Comparison of ENCODE assay signal across 22 cellular contexts in genomic region chr5:159324986-159325385, GRCh38. TPM values are rescaled to one million over a fixed set of nuclear protein-coding genes. Genes with fewer than 3 reads are reported as not detected.
DNase-seq lines count a peak whose midpoint lies in the region.
"Had no signal": no experiment of that assay in that cellular context is flagged by ENCODE, and none has a peak within 500 bp of the region (broad histone marks: within the 10 kb centered on the region; RNA-seq: fewer than 3 reads in every experiment).

No MANE protein-coding gene starts in this region.

- no peaks in the 10 kb centered on the region for H3K9me3 Mint-ChIP-seq in T-helper 2 cell treated with Interferon-gamma antibody and Interleukin-4, amounts not matched to agents 5 μg/mL and 100 μg/mL, for 36 hours
- H3K9me3 Mint-ChIP-seq: CD4-positive, alpha-beta T cell had no signal

- DNase-seq in A172 (ENCODE audit: low spot score) (peak; percentile 56), M059J (ENCODE audit: low read depth) (peak; percentile 55), astrocyte of the hippocampus (ENCODE audit: low read depth, low spot score) (peak; percentile 38), renal cortical epithelial cell (ENCODE audit: low read depth) (peak; percentile 80), T-helper 1 cell (no peak)
- no peak for DNase-seq in T-helper 2 cell treated with Interferon-gamma antibody and Interleukin-4, amounts not matched to agents 5 μg/mL and 100 μg/mL, for 36 hours (ENCODE audit: low spot score)
- DNase-seq in activated T-cell treated with anti-CD3 and anti-CD28 coated beads, Interleukin-2, amount 50 U/mL, for 48 hours, result no peak
- DNase-seq: CD4-positive, alpha-beta T cell; H7; Karpas-422; MM.1S; NCI-H1048; NCI-H1417; NCI-H1694; NCI-H2029 treated with DMSO at 0.1 percent for 48 hours; NCI-H526; SIG-M5; SK-N-SH had no signal

- H3K27me3 Mint-ChIP-seq in T-helper 2 cell treated with Interferon-gamma antibody and Interleukin-4, amounts not matched to agents 5 μg/mL and 100 μg/mL, for 36 hours (ENCODE audit: low read depth), result peaks cover 46% of the 10 kb centered on the region

- H3K4me1 Mint-ChIP-seq in T-helper 2 cell treated with Interferon-gamma antibody and Interleukin-4, amounts not matched to agents 5 μg/mL and 100 μg/mL, for 36 hours (ENCODE audit: low read depth), result no peaks in the 10 kb centered on the region

- H3K36me3 Mint-ChIP-seq in T-helper 2 cell treated with Interferon-gamma antibody and Interleukin-4, amounts not matched to agents 5 μg/mL and 100 μg/mL, for 36 hours (ENCODE audit: low read depth), result no peaks in the 10 kb centered on the region

- no peak overlapping the region for H3K4me3 Mint-ChIP-seq in T-helper 2 cell treated with Interferon-gamma antibody and Interleukin-4, amounts not matched to agents 5 μg/mL and 100 μg/mL, for 36 hours
- H3K4me3 Mint-ChIP-seq: CD4-positive, alpha-beta T cell had no signal

- no peak overlapping the region for H3K27ac Mint-ChIP-seq in T-helper 2 cell treated with Interferon-gamma antibody and Interleukin-4, amounts not matched to agents 5 μg/mL and 100 μg/mL, for 36 hours
- H3K27ac Mint-ChIP-seq: CD4-positive, alpha-beta T cell had no signal

RNA-seq across cellular contexts. Expression of gene IL12B, which starts 5.3 kb away (rescaled TPM):
- total RNA-seq in A172 (2014; rRNA removed; shearing (Covaris generic)), result not detected in 2 replicates
- total RNA-seq in M059J (2014; rRNA removed; shearing (Covaris generic)), result not detected in 2 replicates
- total RNA-seq in renal cortical epithelial cell, result not detected in 2 replicates
- total RNA-seq: CD4-positive, alpha-beta T cell; G401; GM23248; H7; HT-29; OCI-LY7 had no signal

Comparison
In these comparisons a context has a peak if more than half of its experiments do, and no peak if none do; other contexts are left out.
1. DNase-seq: peak in A172 (single experiment), M059J (single experiment), astrocyte of the hippocampus (single experiment) and renal cortical epithelial cell (single experiment); none in T-helper 2 cell treated with Interferon-gamma antibody and Interleukin-4, amounts not matched to agents 5 μg/mL and 100 μg/mL, for 36 hours (single experiment), activated T-cell treated with anti-CD3 and anti-CD28 coated beads, Interleukin-2, amount 50 U/mL, for 48 hours (0 of 2) and T-helper 1 cell (0 of 5).